Comparison of ENCODE assay signal across 18 cellular contexts in the genomic region with DNA sequence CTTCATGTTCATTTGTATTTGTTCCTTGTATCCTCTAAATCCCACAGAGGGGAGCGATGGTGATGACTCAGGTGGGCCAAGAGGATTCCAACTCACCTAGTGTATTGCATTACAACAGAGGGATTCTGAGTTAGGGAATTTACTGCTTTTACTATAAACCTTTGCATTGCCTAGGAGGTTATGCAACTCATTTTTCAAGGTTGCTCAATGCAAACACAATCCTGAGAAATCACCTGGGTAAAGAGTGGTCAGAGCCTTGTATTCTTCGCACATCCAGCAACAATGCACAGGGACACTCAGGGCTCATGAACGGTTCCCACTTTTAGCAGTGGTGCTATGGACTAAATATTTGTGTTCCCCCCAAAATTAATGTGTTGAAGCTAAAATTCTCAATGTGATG. TPM values are rescaled to one million over a fixed set of nuclear protein-coding genes. Genes with fewer than 3 reads are reported as not detected.
DNase-seq lines count a peak whose midpoint lies in the region; ATAC-seq, FAIRE-seq and TF ChIP-seq lines count a peak whose summit lies in the region.
"Had no signal": no experiment of that assay in that cellular context is flagged by ENCODE, and none has a peak within 500 bp of the region (broad histone marks: within the 10 kb centered on the region; RNA-seq: fewer than 3 reads in every experiment).

No MANE protein-coding gene starts in this region.

- no peaks in the 10 kb centered on the region for H4K20me1 ChIP-seq in GM23338 (replicated peaks; ENCODE audit: insufficient read depth)
- no peaks in the 10 kb centered on the region for H4K20me1 ChIP-seq in PC-3 (ENCODE audit: low read length)
- H4K20me1 ChIP-seq: BLaER1 treated with 17β-estradiol and CSF1 and Interleukin-3, amounts not matched to agents 10 nM and 100 nM had no signal

- H3K79me2 ChIP-seq in GM23338 (replicated peaks; ENCODE audit: insufficient read depth) (no peaks in the 10 kb centered on the region), PC-3 (ENCODE audit: low read length) (no peaks in the 10 kb centered on the region)

- DNase-seq in GM23338 (ENCODE audit: low spot score) = no peak
- DNase-seq in PC-3 = peak; percentile 47
- DNase-seq in bronchial epithelial cell (ENCODE audit: low read depth) = peak; percentile 78
- no peak for DNase-seq in neural crest cell (ENCODE audit: low read depth, low spot score)
- no peak for DNase-seq in activated CD8-positive, alpha-beta T cell treated with anti-CD3 and anti-CD28 coated beads, Interleukin-2, amount 10 ng/mL, durations not matched to agents 7 days and 5 days
- no peak for DNase-seq in left cardiac atrium
- no peak for DNase-seq in left lobe of liver (ENCODE audit: low spot score)
- DNase-seq: Calu3; CD8-positive, alpha-beta T cell; DMS79 treated with DMSO at 0.1 percent for 48 hours; GF-D8; GM23248; HCEC 1CT had no signal

- H3K27me3 ChIP-seq in GM23338 (ENCODE audit: insufficient read depth) (no peaks in the 10 kb centered on the region), PC-3 (ENCODE audit: low read length) (peaks cover 25% of the 10 kb centered on the region), bronchial epithelial cell (ENCODE audit: control insufficient read depth, insufficient read depth, low read length) (no peaks in the 10 kb centered on the region)
- H3K27me3 ChIP-seq: BLaER1 treated with 17β-estradiol and CSF1 and Interleukin-3, amounts not matched to agents 10 nM and 100 nM had no signal

- H3K4me1 ChIP-seq in GM23338 (ENCODE audit: insufficient read depth) (no peaks in the 10 kb centered on the region), PC-3 (ENCODE audit: insufficient read depth, low read length) (no peaks in the 10 kb centered on the region)
- H3K4me1 ChIP-seq: BLaER1 treated with 17β-estradiol and CSF1 and Interleukin-3, amounts not matched to agents 10 nM and 100 nM had no signal

- H3K4me1 Mint-ChIP-seq in GM23338 (no peaks in the 10 kb centered on the region), neural crest cell (no peaks in the 10 kb centered on the region)
- H3K4me1 Mint-ChIP-seq in activated CD8-positive, alpha-beta T cell treated with anti-CD3 and anti-CD28 coated beads, Interleukin-2, amount 10 ng/mL, durations not matched to agents 7 days and 5 days (ENCODE audit: low read depth) = no peaks in the 10 kb centered on the region
- H3K4me1 Mint-ChIP-seq: B cell, IgD-negative memory B cell had no signal

- H2AFZ ChIP-seq in GM23338 (0 out of 2 replicates have a peak overlapping the region, but pooled peaks have one; percentile 18), PC-3 (ENCODE audit: low read length) (no peak overlapping the region)
- H2AFZ ChIP-seq: GM23248 had no signal

- ATAC-seq in GM23338 = no peak
- no peak for ATAC-seq in PC-3
- no peak for ATAC-seq in activated CD8-positive, alpha-beta T cell treated with anti-CD3 and anti-CD28 coated beads, Interleukin-2, amount 10 ng/mL, durations not matched to agents 7 days and 5 days
- ATAC-seq in left cardiac atrium = no peak
- ATAC-seq in left lobe of liver = no peak
- ATAC-seq: CD8-positive, alpha-beta T cell had no signal

- H3K9ac ChIP-seq in PC-3 (ENCODE audit: low read length) = no peak overlapping the region
- H3K9ac ChIP-seq: BLaER1 treated with 17β-estradiol and CSF1 and Interleukin-3, amounts not matched to agents 10 nM and 100 nM; GM23248 had no signal

- no peaks in the 10 kb centered on the region for H3K9me3 ChIP-seq in PC-3 (ENCODE audit: low read length)
- H3K9me3 ChIP-seq: BLaER1 treated with 17β-estradiol and CSF1 and Interleukin-3, amounts not matched to agents 10 nM and 100 nM had no signal

- no peak overlapping the region for H3K27ac ChIP-seq in GM23338 (ENCODE audit: low read depth)
- H3K27ac ChIP-seq in PC-3 (ENCODE audit: low read length) = no peak overlapping the region
- H3K27ac ChIP-seq: BLaER1 treated with 17β-estradiol and CSF1 and Interleukin-3, amounts not matched to agents 10 nM and 100 nM; GM23248; HL-60 had no signal

- intact Hi-C loops in PC-3 (cut with micrococcal nuclease) (no loop called here), left cardiac atrium (cut with DNase I) (no loop called here)

- peak; percentile 47 for FAIRE-seq in bronchial epithelial cell (lab: Jason Lieb, UNC)
- FAIRE-seq: H54 had no signal

- no peaks in the 10 kb centered on the region for H3K36me3 ChIP-seq in GM23338 (ENCODE audit: insufficient read depth)
- H3K36me3 ChIP-seq in PC-3 (ENCODE audit: low read depth, low read length) = no peaks in the 10 kb centered on the region
- H3K36me3 ChIP-seq in bronchial epithelial cell (ENCODE audit: control insufficient read depth, insufficient read depth, low read length) = no peaks in the 10 kb centered on the region
- H3K36me3 ChIP-seq: BLaER1 treated with 17β-estradiol and CSF1 and Interleukin-3, amounts not matched to agents 10 nM and 100 nM had no signal

- H3F3A ChIP-seq in GM23338 (replicated peaks; ENCODE audit: low read depth) (no peaks in the 10 kb centered on the region), PC-3 (ENCODE audit: low read length, unreplicated experiment) (no peaks in the 10 kb centered on the region)

- no peak overlapping the region for H3K27ac Mint-ChIP-seq in GM23338
- peak overlapping the region; percentile 19 for H3K27ac Mint-ChIP-seq in neural crest cell (ENCODE audit: unreplicated experiment)
- H3K27ac Mint-ChIP-seq in activated CD8-positive, alpha-beta T cell treated with anti-CD3 and anti-CD28 coated beads, Interleukin-2, amount 10 ng/mL, durations not matched to agents 7 days and 5 days = no peak overlapping the region
- H3K27ac Mint-ChIP-seq: B cell; CD8-positive, alpha-beta T cell; IgD-negative memory B cell had no signal

- CTCF ChIA-PET in PC-3 (lab: Charles Lee) = no interaction called here
- CTCF ChIA-PET in activated CD8-positive, alpha-beta T cell treated with anti-CD3 and anti-CD28 coated beads, Interleukin-2, amount 10 ng/mL, durations not matched to agents 7 days and 5 days (lab: Charles Lee) = no interaction called here

- no peaks in the 10 kb centered on the region for H3K27me3 Mint-ChIP-seq in GM23338 (ENCODE audit: insufficient read depth, low read depth, poor library complexity)
- peaks cover 2% of the 10 kb centered on the region for H3K27me3 Mint-ChIP-seq in neural crest cell (ENCODE audit: low read depth)
- no peaks in the 10 kb centered on the region for H3K27me3 Mint-ChIP-seq in activated CD8-positive, alpha-beta T cell treated with anti-CD3 and anti-CD28 coated beads, Interleukin-2, amount 10 ng/mL, durations not matched to agents 7 days and 5 days (ENCODE audit: low read depth)
- H3K27me3 Mint-ChIP-seq: B cell, IgD-negative memory B cell had no signal

- TF ChIP-seq CTCF in GM23338 (conservative IDR thresholded peaks at IDR 0.05; ENCODE audit: low read depth in 2 of 2) (no peak), PC-3 (conservative IDR thresholded peaks at IDR 0.05; ENCODE audit: low read depth, low read length) (no peak), bronchial epithelial cell (IDR thresholded peaks at IDR 0.05; ENCODE audit: insufficient read depth, low read length, severe bottlenecking) (no peak), neural crest cell (conservative IDR thresholded peaks at IDR 0.05) (no peak)

- POLR2A ChIA-PET in PC-3 (lab: Charles Lee; ENCODE audit: unreplicated experiment) = no interaction called here
- POLR2A ChIA-PET in activated CD8-positive, alpha-beta T cell treated with anti-CD3 and anti-CD28 coated beads, Interleukin-2, amount 10 ng/mL, durations not matched to agents 7 days and 5 days (lab: Charles Lee) = no interaction called here

- H3K9me3 Mint-ChIP-seq in GM23338 (no peaks in the 10 kb centered on the region), neural crest cell (no peaks in the 10 kb centered on the region)
- H3K9me3 Mint-ChIP-seq in activated CD8-positive, alpha-beta T cell treated with anti-CD3 and anti-CD28 coated beads, Interleukin-2, amount 10 ng/mL, durations not matched to agents 7 days and 5 days (ENCODE audit: insufficient read depth) = no peaks in the 10 kb centered on the region
- H3K9me3 Mint-ChIP-seq: CD8-positive, alpha-beta T cell; IgD-negative memory B cell had no signal

- H3K36me3 Mint-ChIP-seq in GM23338 (ENCODE audit: low read depth) = no peaks in the 10 kb centered on the region
- no peaks in the 10 kb centered on the region for H3K36me3 Mint-ChIP-seq in neural crest cell (ENCODE audit: low read depth)
- no peaks in the 10 kb centered on the region for H3K36me3 Mint-ChIP-seq in activated CD8-positive, alpha-beta T cell treated with anti-CD3 and anti-CD28 coated beads, Interleukin-2, amount 10 ng/mL, durations not matched to agents 7 days and 5 days (ENCODE audit: low read depth)
- H3K36me3 Mint-ChIP-seq: CD8-positive, alpha-beta T cell had no signal

- H3K4me3 ChIP-seq in GM23338 (no peak overlapping the region), PC-3 (ENCODE audit: low read length) (no peak overlapping the region), bronchial epithelial cell (ENCODE audit: low read depth, low read length) (no peak overlapping the region)
- H3K4me3 ChIP-seq: BLaER1 treated with 17β-estradiol and CSF1 and Interleukin-3, amounts not matched to agents 10 nM and 100 nM; GM23248 had no signal

- H3K9me2 ChIP-seq in GM23338 (ENCODE audit: insufficient read depth) (peaks cover 29% of the 10 kb centered on the region), PC-3 (replicated peaks; ENCODE audit: low read length) (no peaks in the 10 kb centered on the region)

- H3K4me2 ChIP-seq in GM23338 (no peak overlapping the region), PC-3 (ENCODE audit: low read length) (no peak overlapping the region)
- H3K4me2 ChIP-seq: BLaER1 treated with 17β-estradiol and CSF1 and Interleukin-3, amounts not matched to agents 10 nM and 100 nM had no signal

- H3K4me3 Mint-ChIP-seq in GM23338 (no peak overlapping the region), neural crest cell (no peak overlapping the region)
- no peak overlapping the region for H3K4me3 Mint-ChIP-seq in activated CD8-positive, alpha-beta T cell treated with anti-CD3 and anti-CD28 coated beads, Interleukin-2, amount 10 ng/mL, durations not matched to agents 7 days and 5 days
- H3K4me3 Mint-ChIP-seq: B cell; CD8-positive, alpha-beta T cell had no signal

- BruUV-seq in PC-3 (replicated peaks; lab: Mats Ljungman, UMichigan) = no TSS peak

TF ChIP-seq in GM23338, 12 proteins besides CTCF, POLR2A, EP300 and RAD21 (continues in another document):
- TF ChIP-seq JUNB (IDR thresholded peaks at IDR 0.05; ENCODE audit: unreplicated experiment) (no peak), EZH2phosphoT487 (IDR thresholded peaks at IDR 0.05; ENCODE audit: unreplicated experiment) (no peak)

RNA-seq across cellular contexts. Expression of gene LSM6, which starts 28.6 kb away (rescaled TPM):
- 70.4 and 91.5 TPM in 2 replicates for total RNA-seq in GM23338 (2014; rRNA removed; shearing (Covaris generic))
- 238 and 256 TPM in 2 replicates for polyA plus RNA-seq in GM23338 (2016; fragmentation: Nextera tagmentation; extraction: Ambion mirVana)
- 62.8 and 76.3 TPM in 2 replicates for total RNA-seq in PC-3 (2014; rRNA removed)
- total RNA-seq in bronchial epithelial cell = 26.3 and 27.4 TPM in 2 replicates
- 56.2 and 66.0 TPM in 2 replicates for total RNA-seq in neural crest cell
- total RNA-seq in activated CD8-positive, alpha-beta T cell treated with anti-CD3 and anti-CD28 coated beads, Interleukin-2, amount 10 ng/mL, durations not matched to agents 7 days and 5 days = 10 to 100 TPM; 52.2 to 64.3 TPM
- 10 to 100 TPM; 15.7 to 17.2 TPM for total RNA-seq in left cardiac atrium
- total RNA-seq in left lobe of liver = 8.2 TPM

Comparison
In these comparisons a context has a peak if more than half of its experiments do, and no peak if none do; other contexts are left out.
1. DNase-seq: peak in PC-3 (single experiment) and bronchial epithelial cell (single experiment); none in GM23338 (single experiment), neural crest cell (single experiment), activated CD8-positive, alpha-beta T cell treated with anti-CD3 and anti-CD28 coated beads, Interleukin-2, amount 10 ng/mL, durations not matched to agents 7 days and 5 days (single experiment), left cardiac atrium (single experiment) and left lobe of liver (single experiment).